9 cellular contexts compared by ENCODE assay signal in genomic region chr5:140548300-140548688, GRCh38. TPM values are rescaled to one million over a fixed set of nuclear protein-coding genes. Genes with fewer than 3 reads are reported as not detected.
DNase-seq lines count a peak whose midpoint lies in the region; ATAC-seq, FAIRE-seq and TF ChIP-seq lines count a peak whose summit lies in the region.
"Had no signal": no experiment of that assay in that cellular context is flagged by ENCODE, and none has a peak within 500 bp of the region (broad histone marks: within the 10 kb centered on the region; RNA-seq: fewer than 3 reads in every experiment).

No MANE protein-coding gene starts in this region.

- TF ChIP-seq CTCF in heart left ventricle (IDR thresholded peaks at IDR 0.05), result no peak
- no peak for TF ChIP-seq CTCF in bronchial epithelial cell (IDR thresholded peaks at IDR 0.05; ENCODE audit: insufficient read depth, low read length, severe bottlenecking)
- TF ChIP-seq CTCF in mucosa of descending colon (IDR thresholded peaks at IDR 0.05), result no peak
- TF ChIP-seq CTCF in vagina (IDR thresholded peaks at IDR 0.05), result no peak

- 0 to 2% (median 2%) methylated on average over 5 of the region's 5 CpGs for WGBS in heart left ventricle, 4 donors

- H3K27ac ChIP-seq in heart left ventricle (peak overlapping the region; percentile 83 to 98 (median 94)), vagina (peak overlapping the region; percentile 89)
- H3K27ac ChIP-seq: SJSA1 had no signal

- ATAC-seq in heart left ventricle (peak; percentile 39 to 62 (median 47)), mucosa of descending colon (peak; percentile 72), HG03280 (IDR thresholded peaks at IDR 0.05; ENCODE audit: unreplicated experiment) (no peak)

- no peaks in the 10 kb centered on the region for H3K9me3 ChIP-seq in heart left ventricle
- no peaks in the 10 kb centered on the region for H3K9me3 ChIP-seq in mucosa of descending colon
- no peaks in the 10 kb centered on the region for H3K9me3 ChIP-seq in vagina
- H3K9me3 ChIP-seq: SJSA1 had no signal

- no peaks in the 10 kb centered on the region for H3K27me3 ChIP-seq in heart left ventricle
- no peaks in the 10 kb centered on the region for H3K27me3 ChIP-seq in bronchial epithelial cell (ENCODE audit: control insufficient read depth, insufficient read depth, low read length)
- no peaks in the 10 kb centered on the region for H3K27me3 ChIP-seq in vagina
- H3K27me3 ChIP-seq: SJSA1 had no signal

- H3K4me1 ChIP-seq in heart left ventricle (peaks cover 14 to 53% (median 43%) of the 10 kb centered on the region in 12 donors), mucosa of descending colon (ENCODE audit: low read depth) (peaks cover 44% of the 10 kb centered on the region), vagina (peaks cover 33% of the 10 kb centered on the region)

- DNase-seq in heart left ventricle (no peak), cardiac septum (ENCODE audit: low spot score) (no peak), bronchial epithelial cell (ENCODE audit: low read depth) (no peak), mucosa of descending colon (peak in 1 of 3 donors; percentile 80), vagina (ENCODE audit: extremely low spot score in 2 of 2) (no peak), dedifferentiated amniotic fluid mesenchymal stem cell (ENCODE audit: extremely low spot score) (no peak), NCI-H510A (lab: John Stamatoyannopoulos, UW) (no peak)

- peak overlapping the region in 11 of 12 donors; percentile 25 to 65 (median 55) for H3K4me3 ChIP-seq in heart left ventricle
- H3K4me3 ChIP-seq in bronchial epithelial cell (ENCODE audit: low read depth, low read length), result peak overlapping the region; percentile 47
- H3K4me3 ChIP-seq in mucosa of descending colon, result no peak overlapping the region
- peak overlapping the region; percentile 50 to 75 for H3K4me3 ChIP-seq in vagina
- H3K4me3 ChIP-seq: SJSA1 had no signal

- TF ChIP-seq POLR2A in heart left ventricle (IDR thresholded peaks at IDR 0.05), result no peak
- no peak for TF ChIP-seq POLR2A in vagina (IDR thresholded peaks at IDR 0.05)

- FAIRE-seq in bronchial epithelial cell (lab: Jason Lieb, UNC), result no peak

- intact Hi-C loops in heart left ventricle (cut with DNase I) (loop anchor here in 8 of 10 donors (2.0 to 5.0 kb wide), 4 partner anchors 89 to 159 kb away; partner anchors contain the start of gene TMCO6 (in 5 of the 8)), cardiac septum (cut with DNase I) (loop anchor here (5.0 kb wide), 2 partner anchors 84 to 146 kb away; partner anchors contain the start of genes ANKHD1 and CD14), mucosa of descending colon (cut with DNase I, micrococcal nuclease) (loop anchor here in 1 of 2 donors (10.0 kb wide), 2 partner anchors 87 to 183 kb away; partner anchors contain the start of genes CD14, SLC4A9 and TMCO6), vagina (cut with DNase I) (loop anchor here (5.0 to 10.0 kb wide), 2 partner anchors 99 to 143 kb away; partner anchors contain the start of genes ANKHD1, IK and NDUFA2)

- peaks cover 0 to 66% (median 47%) of the 10 kb centered on the region in 9 donors for H3K36me3 ChIP-seq in heart left ventricle
- peaks cover 22% of the 10 kb centered on the region for H3K36me3 ChIP-seq in bronchial epithelial cell (ENCODE audit: control insufficient read depth, insufficient read depth, low read length)
- H3K36me3 ChIP-seq in mucosa of descending colon (ENCODE audit: low read depth), result no peaks in the 10 kb centered on the region
- H3K36me3 ChIP-seq in vagina, result peaks cover 0 to 36% of the 10 kb centered on the region in 2 donors

RNA-seq across cellular contexts. Expression of gene EIF4EBP3, which starts 0.8 kb away (rescaled TPM):
- total RNA-seq in heart left ventricle, result 10 to 100 TPM in 6 of 9 donors, 1 to 10 TPM in 3; 4.7 to 34.9 (median 14.6) TPM
- polyA plus RNA-seq in heart left ventricle, result 10 to 100 TPM in 1 of 2 donors, 1 to 10 TPM in 1; 8.5 to 33.3 TPM
- 20.6 TPM for total RNA-seq in cardiac septum
- total RNA-seq in bronchial epithelial cell, result 2.6 and 3.2 TPM in 2 replicates
- total RNA-seq in mucosa of descending colon, result 10 to 100 TPM; 18.5 to 51.9 (median 23.1) TPM
- 38.1 TPM for total RNA-seq in vagina

RNA-seq across cellular contexts. Expression of gene SRA1, which starts 9.0 kb away (rescaled TPM):
- total RNA-seq in heart left ventricle (10 to 100 TPM; 22.4 to 38.1 (median 28.1) TPM), cardiac septum (31.8 TPM), bronchial epithelial cell (39.8 and 48.5 TPM in 2 replicates), mucosa of descending colon (10 to 100 TPM; 27.9 to 38.0 (median 31.8) TPM), vagina (20.4 TPM)
- polyA plus RNA-seq in heart left ventricle, result 10 to 100 TPM; 32.1 to 36.5 TPM

RNA-seq across cellular contexts. Expression of gene APBB3, which starts 16.1 kb away (rescaled TPM):
- total RNA-seq in heart left ventricle (10 to 100 TPM in 5 of 9 donors, 1 to 10 TPM in 4; 3.6 to 23.1 (median 11.4) TPM), cardiac septum (18.4 TPM), bronchial epithelial cell (6.3 and 8.1 TPM in 2 replicates), mucosa of descending colon (10 to 100 TPM; 18.8 to 32.5 (median 21.2) TPM), vagina (16.7 TPM)
- 10 to 100 TPM in 1 of 2 donors, 1 to 10 TPM in 1; 4.9 to 14.7 TPM for polyA plus RNA-seq in heart left ventricle

RNA-seq across cellular contexts. Expression of gene SLC35A4, which starts 16.3 kb away (rescaled TPM):
- total RNA-seq in heart left ventricle (10 to 100 TPM; 55.5 to 92.1 (median 75.9) TPM), cardiac septum (81.8 TPM), bronchial epithelial cell (13.2 and 21.4 TPM in 2 replicates), mucosa of descending colon (10 to 100 TPM; 65.5 to 96.9 (median 93.8) TPM), vagina (21.4 TPM)
- polyA plus RNA-seq in heart left ventricle, result 100 to 1,000 TPM in 1 of 2 donors, 10 to 100 TPM in 1; 39.2 to 118 TPM
